Comparison of ENCODE assay signal across 1 cellular context in genomic region chr13:78595819-78596700, GRCh38.
TF ChIP-seq lines count a peak whose summit lies in the region.

No MANE protein-coding gene starts in this region.

TF ChIP-seq in HepG2, 621 proteins besides CTCF, POLR2A, EP300 and RAD21 (continued from another document and continues in another):
- TF ChIP-seq STAT6 (CRISPR knock-in tag; IDR thresholded peaks at IDR 0.05; ENCODE audit: borderline replicate concordance) (no peak), ZNF883 (CRISPR knock-in tag; IDR thresholded peaks at IDR 0.05; ENCODE audit: not compliant biosample characterization) (no peak), KMT2A (CRISPR knock-in tag; IDR thresholded peaks at IDR 0.05) (no peak), MZF1 (CRISPR knock-in tag; IDR thresholded peaks at IDR 0.05; ENCODE audit: borderline replicate concordance) (no peak), ZNF451 (CRISPR knock-in tag; IDR thresholded peaks at IDR 0.05) (no peak), ETS1 (CRISPR knock-in tag; IDR thresholded peaks at IDR 0.05) (no peak), CHCHD3 (CRISPR knock-in tag; IDR thresholded peaks at IDR 0.05) (no peak), KDM5B (CRISPR knock-in tag; IDR thresholded peaks at IDR 0.05; ENCODE audit: borderline replicate concordance) (0 out of 2 replicates have a peak, but pooled peaks have one; percentile 17), CBFB (CRISPR knock-in tag; IDR thresholded peaks at IDR 0.05) (no peak), ONECUT2 (CRISPR knock-in tag; IDR thresholded peaks at IDR 0.05) (no peak), NFYC (CRISPR knock-in tag; IDR thresholded peaks at IDR 0.05) (no peak), ZNF775 (CRISPR knock-in tag; IDR thresholded peaks at IDR 0.05; ENCODE audit: borderline replicate concordance) (no peak), BRD4 (CRISPR knock-in tag; IDR thresholded peaks at IDR 0.05) (no peak), ZNF770 (CRISPR knock-in tag; IDR thresholded peaks at IDR 0.05) (no peak), HMGXB3 (CRISPR knock-in tag; IDR thresholded peaks at IDR 0.05; ENCODE audit: borderline replicate concordance) (no peak), KLF13 (CRISPR knock-in tag; IDR thresholded peaks at IDR 0.05) (no peak), ZFP1 (CRISPR knock-in tag; IDR thresholded peaks at IDR 0.05) (no peak), NR2F6 (IDR thresholded peaks at IDR 0.05) (no peak), NR2F6 (CRISPR knock-in tag; IDR thresholded peaks at IDR 0.05) (0 out of 2 replicates have a peak, but pooled peaks have one; percentile 19), ZFP62 (CRISPR knock-in tag; IDR thresholded peaks at IDR 0.05) (no peak), HHEX (CRISPR knock-in tag; IDR thresholded peaks at IDR 0.05) (no peak), ZNF564 (CRISPR knock-in tag; IDR thresholded peaks at IDR 0.05) (no peak), ZFY (CRISPR knock-in tag; IDR thresholded peaks at IDR 0.05) (peak; percentile 58), TSC22D2 (CRISPR knock-in tag; IDR thresholded peaks at IDR 0.05; ENCODE audit: borderline replicate concordance) (no peak), HOXA7 (CRISPR knock-in tag; IDR thresholded peaks at IDR 0.05) (no peak), ATF3 (CRISPR knock-in tag; IDR thresholded peaks at IDR 0.05) (no peak), ZNF607 (CRISPR knock-in tag; IDR thresholded peaks at IDR 0.05; ENCODE audit: borderline replicate concordance) (no peak), FOXA1 (IDR thresholded peaks at IDR 0.05) (no peak), FOXA1 (CRISPR knock-in tag; IDR thresholded peaks at IDR 0.05) (no peak), AHR (CRISPR knock-in tag; IDR thresholded peaks at IDR 0.05) (no peak), NONO (IDR thresholded peaks at IDR 0.05) (no peak), NONO (CRISPR knock-in tag; conservative IDR thresholded peaks at IDR 0.05) (no peak), ZNF563 (CRISPR knock-in tag; IDR thresholded peaks at IDR 0.05) (0 out of 2 replicates have a peak, but pooled peaks have one; percentile 23), ZNF441 (CRISPR knock-in tag; IDR thresholded peaks at IDR 0.05; ENCODE audit: borderline replicate concordance) (no peak), GTF2F1 (IDR thresholded peaks at IDR 0.05; ENCODE audit: low read length) (no peak), PHF8 (CRISPR knock-in tag; IDR thresholded peaks at IDR 0.05) (peak; percentile 43), ZMYM4 (CRISPR knock-in tag; IDR thresholded peaks at IDR 0.05) (peak; percentile 15; the same call in 1 of the 2 replicates), U2AF2 (IDR thresholded peaks at IDR 0.05; ENCODE audit: low read depth, low read length) (no peak), MIER3 (CRISPR knock-in tag; IDR thresholded peaks at IDR 0.05; ENCODE audit: borderline replicate concordance) (no peak), MXI1 (IDR thresholded peaks at IDR 0.05; ENCODE audit: borderline replicate concordance, low read depth, low read length) (no peak), ZSCAN5A (CRISPR knock-in tag; IDR thresholded peaks at IDR 0.05; ENCODE audit: borderline replicate concordance) (no peak), BORCS8-MEF2B (CRISPR knock-in tag; IDR thresholded peaks at IDR 0.05) (no peak), SRSF9 (IDR thresholded peaks at IDR 0.05; ENCODE audit: borderline replicate concordance, insufficient read depth, low read depth, low read length, poor library complexity, severe bottlenecking) (no peak), SRSF4 (IDR thresholded peaks at IDR 0.05; ENCODE audit: low read depth, low read length, poor library complexity, severe bottlenecking) (no peak), ZFP91 (CRISPR knock-in tag; IDR thresholded peaks at IDR 0.05; ENCODE audit: borderline replicate concordance) (no peak), SAP130 (CRISPR knock-in tag; IDR thresholded peaks at IDR 0.05; ENCODE audit: low read depth) (no peak), SNAPC4 (CRISPR knock-in tag; IDR thresholded peaks at IDR 0.05) (no peak), GABPB1 (CRISPR knock-in tag; IDR thresholded peaks at IDR 0.05) (no peak; the same call in 1 of the 2 replicates), CREB1 (IDR thresholded peaks at IDR 0.05) (no peak), CREB1 (CRISPR knock-in tag; IDR thresholded peaks at IDR 0.05) (no peak), FOSL2 (CRISPR knock-in tag; IDR thresholded peaks at IDR 0.05) (no peak), MAFK (conservative IDR thresholded peaks at IDR 0.05 in 1 of 2, IDR thresholded peaks at IDR 0.05 in 1 of 2; ENCODE audit: low read length in 2 of 2) (no peak)
